ENCODE assay signal across 11 cellular contexts in the genomic region with DNA sequence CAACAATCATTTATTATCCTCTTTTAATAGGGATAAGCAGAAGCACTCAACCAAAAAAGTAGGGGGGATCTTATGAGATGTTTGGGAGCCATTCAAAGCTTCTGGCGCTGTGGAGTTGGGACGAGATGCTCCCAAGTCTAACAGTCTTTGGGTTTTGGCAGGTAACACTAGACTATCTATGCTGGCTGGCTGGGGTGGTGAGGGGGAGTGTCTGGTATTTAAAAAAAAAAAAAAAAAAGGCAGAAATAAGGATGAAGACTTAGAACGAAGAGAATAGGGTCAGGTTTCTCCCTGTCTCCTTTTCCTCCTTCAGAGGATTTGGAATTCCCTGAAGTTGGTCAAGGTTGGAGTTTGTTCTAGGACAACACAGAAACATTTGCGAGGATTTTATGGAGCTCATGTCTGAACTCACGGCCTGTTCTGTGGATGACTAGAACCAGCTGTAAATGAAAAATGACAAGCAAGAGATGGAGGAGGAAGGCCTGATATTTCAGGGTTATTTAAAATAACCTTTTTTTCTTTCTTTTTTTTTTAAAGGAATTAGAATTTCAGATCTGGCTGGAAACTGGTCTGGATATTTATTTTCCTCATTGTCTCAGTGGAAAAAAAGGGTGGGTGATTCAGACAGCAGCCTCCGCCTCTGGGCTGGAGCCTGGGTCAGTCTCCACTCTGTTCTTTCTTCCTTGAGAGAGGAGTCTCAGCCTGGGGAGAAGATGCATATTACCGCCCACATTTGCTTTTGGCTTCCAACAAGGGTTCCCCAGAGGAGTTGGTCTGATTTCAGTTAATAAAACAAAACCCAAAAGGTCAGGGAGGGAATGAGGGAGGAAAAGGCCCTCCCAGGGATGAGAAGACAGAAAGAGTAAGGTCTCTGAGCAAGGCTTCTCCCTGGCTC.
DNase-seq lines count a peak whose midpoint lies in the region; ATAC-seq and TF ChIP-seq lines count a peak whose summit lies in the region.
"Had no signal": no experiment of that assay in that cellular context is flagged by ENCODE, and none has a peak within 500 bp of the region (broad histone marks: within the 10 kb centered on the region; RNA-seq: fewer than 3 reads in every experiment).

No MANE protein-coding gene starts in this region.

- H3K27me3 ChIP-seq in adipocyte (replicated peaks; ENCODE audit: control insufficient read depth, insufficient read depth, low read length), result no peaks in the 10 kb centered on the region
- H3K27me3 ChIP-seq in muscle layer of duodenum (ENCODE audit: low read depth, low read length), result no peaks in the 10 kb centered on the region
- no peaks in the 10 kb centered on the region for H3K27me3 ChIP-seq in suprapubic skin
- no peaks in the 10 kb centered on the region for H3K27me3 ChIP-seq in A673 (replicated peaks; ENCODE audit: insufficient read depth, low read depth, low read length, poor library complexity)
- no peaks in the 10 kb centered on the region for H3K27me3 ChIP-seq in BE2C

- DNase-seq in adipocyte (ENCODE audit: low read depth) (peak; percentile 59), fibroblast of peridontal ligament (ENCODE audit: extremely low read depth) (peak; percentile 74), suprapubic skin (ENCODE audit: low spot score in 2 of 2) (no peak), A673 (ENCODE audit: low spot score) (no peak), BE2C (no peak)
- no peak for DNase-seq in activated T-cell treated with anti-CD3 and anti-CD28 coated beads, Interleukin-2, amount 50 U/mL, for 1 hour
- DNase-seq: CD4-positive, CD25-positive, alpha-beta regulatory T cell; NCI-H345 had no signal

- no peak for TF ChIP-seq EP300 in suprapubic skin (IDR thresholded peaks at IDR 0.05)

- H3K9me3 ChIP-seq in adipocyte (ENCODE audit: control insufficient read depth, low read length), result no peaks in the 10 kb centered on the region
- H3K9me3 ChIP-seq in muscle layer of duodenum (ENCODE audit: control insufficient read depth in 1 of 2, low read length in 2 of 2), result peaks cover 0 to 7% of the 10 kb centered on the region in 2 donors
- H3K9me3 ChIP-seq in suprapubic skin, result peaks cover 8% of the 10 kb centered on the region
- peaks cover 7% of the 10 kb centered on the region for H3K9me3 ChIP-seq in A673 (ENCODE audit: low read depth, low read length, poor library complexity, severe bottlenecking)
- no peaks in the 10 kb centered on the region; the same call in 1 of the 2 replicates for H3K9me3 ChIP-seq in BE2C

- 70% methylated on average over 7 of the region's 7 CpGs for WGBS in suprapubic skin

- peak overlapping the region; percentile 33 for H3K4me3 ChIP-seq in adipocyte (ENCODE audit: low read length)
- no peak overlapping the region for H3K4me3 ChIP-seq in muscle layer of duodenum (ENCODE audit: low read depth in 1 of 2, low read length in 2 of 2)
- no peak overlapping the region for H3K4me3 ChIP-seq in suprapubic skin
- no peak overlapping the region for H3K4me3 ChIP-seq in A673 (ENCODE audit: low read depth, low read length, poor library complexity, severe bottlenecking)
- H3K4me3 ChIP-seq in BE2C (ENCODE audit: low read depth, low read length), result no peak overlapping the region

- intact Hi-C loops in A673 (cut with micrococcal nuclease; ENCODE audit: unreplicated experiment), result no loop called here

- H3K27ac ChIP-seq in muscle layer of duodenum (ENCODE audit: low read length) (peak overlapping the region; percentile 10), suprapubic skin (peak overlapping the region; percentile 48), A673 (ENCODE audit: low read depth, low read length, poor library complexity, severe bottlenecking) (no peak overlapping the region)
- H3K27ac ChIP-seq: epithelial cell of prostate had no signal

- H3K36me3 ChIP-seq in adipocyte (ENCODE audit: control insufficient read depth, insufficient read depth, low read length, severe bottlenecking) (peaks cover 13% of the 10 kb centered on the region), muscle layer of duodenum (ENCODE audit: control insufficient read depth in 1 of 2, insufficient read depth in 2 of 2, low read length in 2 of 2) (peaks cover 0 to 6% of the 10 kb centered on the region in 2 donors), suprapubic skin (peaks cover 5% of the 10 kb centered on the region), A673 (ENCODE audit: insufficient read depth, low read length, poor library complexity, severe bottlenecking) (no peaks in the 10 kb centered on the region), BE2C (peaks cover 8% of the 10 kb centered on the region)

- peaks cover 25% of the 10 kb centered on the region for H3K4me1 ChIP-seq in adipocyte (ENCODE audit: control insufficient read depth, insufficient read depth, low read length)
- H3K4me1 ChIP-seq in muscle layer of duodenum (ENCODE audit: control insufficient read depth in 1 of 2, insufficient read depth in 2 of 2, low read length in 2 of 2), result peaks cover 0 to 4% of the 10 kb centered on the region in 2 donors
- peaks cover 6% of the 10 kb centered on the region for H3K4me1 ChIP-seq in suprapubic skin
- H3K4me1 ChIP-seq in A673 (ENCODE audit: insufficient read depth, low read length, poor library complexity, severe bottlenecking), result no peaks in the 10 kb centered on the region
- H3K4me1 ChIP-seq in BE2C, result no peaks in the 10 kb centered on the region

- CTCF ChIA-PET in A673 (lab: Charles Lee), result no interaction called here

- POLR2A ChIA-PET in A673 (lab: Charles Lee; ENCODE audit: low non-redundant PET), result no interaction called here

- TF ChIP-seq CTCF in suprapubic skin (IDR thresholded peaks at IDR 0.05) (no peak), A673 (conservative IDR thresholded peaks at IDR 0.05; ENCODE audit: low read depth, low read length) (no peak), BE2C (IDR thresholded peaks at IDR 0.05; ENCODE audit: low read depth, low read length) (no peak)

- no peak for TF ChIP-seq POLR2A in suprapubic skin (IDR thresholded peaks at IDR 0.05)

- H3K9ac ChIP-seq in adipocyte (ENCODE audit: low read length), result peak overlapping the region; percentile 41

- ATAC-seq in HG03196 (IDR thresholded peaks at IDR 0.05; ENCODE audit: unreplicated experiment), result no peak

- no TSS peak for BruUV-seq in A673 (replicated peaks; lab: Mats Ljungman, UMichigan)

Comparison
In these comparisons a context has a peak if more than half of its experiments do, and no peak if none do; other contexts are left out.
1. DNase-seq: peak in adipocyte (single experiment) and fibroblast of peridontal ligament (single experiment); none in suprapubic skin (0 of 2), A673 (single experiment), activated T-cell treated with anti-CD3 and anti-CD28 coated beads, Interleukin-2, amount 50 U/mL, for 1 hour (single experiment) and BE2C (single experiment).